8 cellular contexts compared by ENCODE assay signal in genomic region chr15:98088307-98088706, GRCh38.
DNase-seq lines count a peak whose midpoint lies in the region; ATAC-seq, FAIRE-seq and TF ChIP-seq lines count a peak whose summit lies in the region.
"Not testable (repeated sequence)": the region's sequence is repeated elsewhere in the genome, so short reads cannot be mapped to it uniquely, and the experiment has no call there.

No MANE protein-coding gene starts in this region.

- intact Hi-C loops in HCT116 (cut with micrococcal nuclease) = loop anchor here (10.0 kb wide), 1 partner anchor 336 kb away; no protein-coding TSS in a partner anchor
- intact Hi-C loops in left lung (cut with DNase I) = loop anchor here in 1 of 2 donors (10.0 kb wide), 1 partner anchor 184 kb away; no protein-coding TSS in a partner anchor

- not testable (repeated sequence) for H3K36me3 ChIP-seq in HCT116 (ENCODE audit: control insufficient read depth in 1 of 2, insufficient read depth in 2 of 2, low read length in 2 of 2); left lung

- H3K4me3 Mint-ChIP-seq in stimulated activated naive CD8-positive, alpha-beta T cell treated with anti-CD3 and anti-CD28 coated beads, Interleukin-15, amount 100 ng/mL, for 72 hours = not testable (repeated sequence)

- H3K4me1 ChIP-seq in HCT116 (ENCODE audit: control insufficient read depth in 1 of 2, insufficient read depth in 2 of 2, low read length in 2 of 2); left lung: not testable (repeated sequence)

- not testable (repeated sequence) for H3K4me3 ChIP-seq in HCT116 (replicated peaks in 1 of 2; ENCODE audit: low read depth in 1 of 2, low read length in 2 of 2); left lung

- not testable (repeated sequence) for H3K9me2 ChIP-seq in HCT116 (ENCODE audit: insufficient read depth)

- not testable (repeated sequence) for H3K4me2 ChIP-seq in HCT116 (ENCODE audit: low read length)

- POLR2A ChIA-PET in HCT116 (lab: Charles Lee) = not testable (repeated sequence)

- DNase-seq in HCT116 (ENCODE audit: low read depth, low spot score); HTR-8/SVneo (ENCODE audit: insufficient read length, low spot score); activated naive CD4-positive, alpha-beta T cell treated with anti-CD3 and anti-CD28 coated beads, Interleukin-2, amount 50 U/mL, for 72 hours (ENCODE audit: low spot score in 2 of 2); left lung; stimulated activated naive CD8-positive, alpha-beta T cell treated with anti-CD3 and anti-CD28 coated beads, Interleukin-15, amount 100 ng/mL, for 72 hours: not testable (repeated sequence)

- not testable (repeated sequence) for BruUV-seq in HCT116 (replicated peaks; lab: Mats Ljungman, UMichigan)

- not testable (repeated sequence) for H3K9me3 ChIP-seq in HCT116 (ENCODE audit: control insufficient read depth in 1 of 2, insufficient read depth in 1 of 2, low read depth in 1 of 2, low read length in 2 of 2); left lung

- TF ChIP-seq POLR2A in HCT116 (IDR thresholded peaks at IDR 0.05; ENCODE audit: borderline replicate concordance, extremely low read depth, insufficient read depth, insufficient read length) = not testable (repeated sequence)

- not testable (repeated sequence) for H4K20me1 ChIP-seq in HCT116 (ENCODE audit: insufficient read depth)

- not testable (repeated sequence) for H3K9me3 Mint-ChIP-seq in activated naive CD4-positive, alpha-beta T cell treated with anti-CD3 and anti-CD28 coated beads, Interleukin-2, amount 50 U/mL, for 72 hours
- peaks cover 6 to 10% of the 10 kb centered on the region in 2 donors for H3K9me3 Mint-ChIP-seq in stimulated activated naive CD8-positive, alpha-beta T cell treated with anti-CD3 and anti-CD28 coated beads, Interleukin-15, amount 100 ng/mL, for 72 hours

- peak; percentile 69 for FAIRE-seq in HTR-8/SVneo (lab: Jason Lieb, UNC)

- RAD21 ChIA-PET in HCT116 (lab: Charles Lee; ENCODE audit: low non-redundant PET in 1 of 2, low total read pairs in 2 of 2, uncharacterized antibody in 2 of 2, unreplicated experiment in 2 of 2) = not testable (repeated sequence)

- not testable (repeated sequence) for H3K27me3 ChIP-seq in HCT116 (ENCODE audit: insufficient read depth, low read length); left lung

- not testable (repeated sequence) for H3K9ac ChIP-seq in HCT116 (ENCODE audit: low read length)

- ATAC-seq in GM18502 (IDR thresholded peaks at IDR 0.05; ENCODE audit: poor library complexity, unreplicated experiment) (peak; percentile 94), GM19452 (IDR thresholded peaks at IDR 0.05; ENCODE audit: unreplicated experiment) (peak; percentile 66), HCT116 (peak; percentile 100), HG03097 (IDR thresholded peaks at IDR 0.05; ENCODE audit: low FRiP score, unreplicated experiment) (peak; percentile 93), left lung (peak; percentile 100)
- ATAC-seq in activated naive CD4-positive, alpha-beta T cell treated with anti-CD3 and anti-CD28 coated beads, Interleukin-2, amount 50 U/mL, for 72 hours = peak; percentile 100
- peak; percentile 100 for ATAC-seq in stimulated activated naive CD8-positive, alpha-beta T cell treated with anti-CD3 and anti-CD28 coated beads, Interleukin-15, amount 100 ng/mL, for 72 hours

- not testable (repeated sequence) for TF ChIP-seq CTCF in HCT116 (IDR thresholded peaks at IDR 0.05 in 2 of 3, conservative IDR thresholded peaks at IDR 0.05 in 1 of 3; ENCODE audit: borderline replicate concordance in 1 of 3, insufficient read depth in 1 of 3, low read depth in 2 of 3, low read length in 2 of 3); left lung (IDR thresholded peaks at IDR 0.05)

- H3K27ac Mint-ChIP-seq in activated naive CD4-positive, alpha-beta T cell treated with anti-CD3 and anti-CD28 coated beads, Interleukin-2, amount 50 U/mL, for 72 hours; stimulated activated naive CD8-positive, alpha-beta T cell treated with anti-CD3 and anti-CD28 coated beads, Interleukin-15, amount 100 ng/mL, for 72 hours: not testable (repeated sequence)

- not testable (repeated sequence) for H3K36me3 Mint-ChIP-seq in activated naive CD4-positive, alpha-beta T cell treated with anti-CD3 and anti-CD28 coated beads, Interleukin-2, amount 50 U/mL, for 72 hours

- not testable (repeated sequence) for H3K79me2 ChIP-seq in HCT116 (ENCODE audit: insufficient read depth, low read length)

- CTCF ChIA-PET in HCT116 (lab: Charles Lee) = interaction anchor here (1.3 to 1.6 kb wide), 2 partner anchors 10 to 184 kb away, joined by 3 to 4 read pairs; no protein-coding TSS in a partner anchor

- not testable (repeated sequence) for H3K4me1 Mint-ChIP-seq in stimulated activated naive CD8-positive, alpha-beta T cell treated with anti-CD3 and anti-CD28 coated beads, Interleukin-15, amount 100 ng/mL, for 72 hours

- H2AFZ ChIP-seq in HCT116 (ENCODE audit: low read depth, low read length, poor library complexity, severe bottlenecking) = not testable (repeated sequence)

- not testable (repeated sequence) for H3K27me3 Mint-ChIP-seq in stimulated activated naive CD8-positive, alpha-beta T cell treated with anti-CD3 and anti-CD28 coated beads, Interleukin-15, amount 100 ng/mL, for 72 hours

- H3K27ac ChIP-seq in HCT116 (ENCODE audit: low read depth, low read length); left lung: not testable (repeated sequence)

- not testable (repeated sequence) for TF ChIP-seq RAD21 in HCT116 (IDR thresholded peaks at IDR 0.05; ENCODE audit: low read depth)
